ENCODE assay signal across 16 cellular contexts in the genomic region with DNA sequence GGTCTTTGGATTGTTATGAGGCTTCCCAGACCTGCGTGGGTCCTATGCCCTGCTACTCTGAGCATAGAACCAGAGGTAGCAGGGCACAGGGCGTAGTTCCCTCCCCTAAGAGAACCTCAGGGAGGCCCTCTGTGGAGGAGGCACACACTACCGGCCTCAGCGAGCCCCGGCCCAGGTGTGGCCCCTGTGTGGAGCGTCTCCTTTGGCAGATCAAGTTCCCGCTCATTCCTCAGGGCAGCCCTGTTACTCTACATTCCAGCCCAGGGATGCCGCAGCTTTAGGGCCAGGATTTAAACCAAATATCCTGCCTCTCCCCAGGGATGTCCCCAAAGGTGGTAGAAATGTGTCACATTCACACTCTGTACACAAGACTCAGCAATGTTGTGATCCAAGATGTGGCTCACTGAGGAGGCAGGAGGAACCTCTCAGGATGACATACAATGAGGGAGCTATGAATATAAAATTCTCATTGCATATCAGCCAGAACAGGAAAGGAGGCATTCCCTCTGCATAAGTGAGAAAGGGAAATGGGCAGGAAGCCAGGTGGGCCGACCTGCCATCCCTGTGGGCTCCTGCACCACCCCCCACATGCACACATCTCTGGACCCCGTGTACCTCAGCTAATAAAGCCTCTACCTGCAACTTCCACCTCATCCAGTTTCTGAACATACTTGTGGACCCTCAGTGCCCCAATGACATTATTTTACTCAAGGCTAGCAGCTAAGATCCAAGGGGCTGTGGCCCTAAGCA.
"Had no signal": no experiment of that assay in that cellular context is flagged by ENCODE, and none has a peak within 500 bp of the region (broad histone marks: within the 10 kb centered on the region; RNA-seq: fewer than 3 reads in every experiment).

No MANE protein-coding gene starts in this region.

- H3K4me3 ChIP-seq: breast epithelium, esophagus squamous epithelium, lower lobe of right lung, thyroid gland, uterus had no signal

- H3K9me3 Mint-ChIP-seq: naive B cell; stimulated activated effector memory CD8-positive, alpha-beta T cell treated with anti-CD3 and anti-CD28 coated beads, Interleukin-12 subunit alpha, Interleukin-12 subunit beta, amount 100 ng/mL, for 72 hours; T-cell had no signal

- H3K4me1 Mint-ChIP-seq: naive B cell; stimulated activated effector memory CD8-positive, alpha-beta T cell treated with anti-CD3 and anti-CD28 coated beads, Interleukin-12 subunit alpha, Interleukin-12 subunit beta, amount 100 ng/mL, for 72 hours; T-cell had no signal

- H3K36me3 Mint-ChIP-seq: naive B cell; stimulated activated effector memory CD8-positive, alpha-beta T cell treated with anti-CD3 and anti-CD28 coated beads, Interleukin-12 subunit alpha, Interleukin-12 subunit beta, amount 100 ng/mL, for 72 hours; T-cell had no signal

- H3K27ac ChIP-seq: esophagus squamous epithelium, lower lobe of right lung, thyroid gland had no signal

- H3K27me3 ChIP-seq: breast epithelium, esophagus squamous epithelium, thyroid gland, uterus had no signal

- H3K4me1 ChIP-seq: uterus had no signal

- H3K4me3 Mint-ChIP-seq: naive B cell; stimulated activated effector memory CD8-positive, alpha-beta T cell treated with anti-CD3 and anti-CD28 coated beads, Interleukin-12 subunit alpha, Interleukin-12 subunit beta, amount 100 ng/mL, for 72 hours; T-cell had no signal

- H3K36me3 ChIP-seq: breast epithelium, esophagus squamous epithelium, lower lobe of right lung, thyroid gland, uterus had no signal

- DNase-seq: activated CD4-positive, alpha-beta T cell treated with anti-CD3 and anti-CD28 coated beads, Interleukin-2, amount 50 U/mL, for 4 hours; activated naive CD4-positive, alpha-beta T cell treated with Interleukin-2 at 50 U/mL for 16 hours; activated T-cell treated with anti-CD3 and anti-CD28 coated beads for 4 hours; aorta; esophagus squamous epithelium; foreskin melanocyte; lower lobe of right lung; naive B cell; retina; T-cell; T-helper 9 cell; thyroid gland; uterus had no signal

- ATAC-seq: activated CD4-positive, CD25-positive, alpha-beta regulatory T cell treated with anti-CD3 and anti-CD28 coated beads, Interleukin-2, amount 50 U/mL, for 24 hours; lower lobe of right lung; stimulated activated effector memory CD8-positive, alpha-beta T cell treated with anti-CD3 and anti-CD28 coated beads, Interleukin-12 subunit alpha, Interleukin-12 subunit beta, amount 100 ng/mL, for 72 hours; T-cell had no signal

- H3K27ac Mint-ChIP-seq: naive B cell; stimulated activated effector memory CD8-positive, alpha-beta T cell treated with anti-CD3 and anti-CD28 coated beads, Interleukin-12 subunit alpha, Interleukin-12 subunit beta, amount 100 ng/mL, for 72 hours; T-cell had no signal

- H3K9me3 ChIP-seq: breast epithelium, esophagus squamous epithelium, lower lobe of right lung, thyroid gland, uterus had no signal
